Comparison of ENCODE assay signal across 8 cellular contexts in the genomic region with DNA sequence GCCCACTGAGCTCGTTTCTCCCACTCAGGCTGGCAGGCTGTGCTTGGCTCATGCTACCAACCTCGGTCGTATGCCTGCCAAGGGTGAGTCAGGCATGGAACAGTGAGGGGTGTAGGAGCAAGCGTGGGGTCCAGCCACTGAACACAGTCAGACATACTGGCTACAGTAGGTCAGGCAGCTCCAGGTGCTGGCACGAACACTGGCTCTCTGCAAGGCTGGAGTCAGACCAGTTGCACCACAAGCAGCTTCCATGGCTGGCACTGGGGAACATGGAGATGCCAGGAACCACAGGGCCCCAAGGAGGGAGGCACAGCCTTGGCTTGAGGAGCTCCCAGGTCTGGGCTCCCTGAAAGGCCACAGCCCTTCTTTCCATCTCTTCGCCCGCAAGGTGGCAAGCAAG.
"Had no signal": no experiment of that assay in that cellular context is flagged by ENCODE, and none has a peak within 500 bp of the region (broad histone marks: within the 10 kb centered on the region; RNA-seq: fewer than 3 reads in every experiment).

No MANE protein-coding gene starts in this region.

- H3K4me3 ChIP-seq: GM23338 had no signal

- H2AFZ ChIP-seq: GM23338 had no signal

- DNase-seq: H9, HCEC 1CT had no signal

- H3K4me1 Mint-ChIP-seq: GM23338, IgD-negative memory B cell had no signal

- ATAC-seq: GM23338, HepG2 had no signal

- H3K27ac Mint-ChIP-seq: GM23338, H9, IgD-negative memory B cell had no signal

- FAIRE-seq: H1, H54, HepG2 had no signal

- H3K9me3 Mint-ChIP-seq: H9 had no signal

- H3K4me3 Mint-ChIP-seq: GM23338, H9, IgD-negative memory B cell had no signal

- H3K27ac ChIP-seq: HL-60 had no signal

- H3K4me2 ChIP-seq: GM23338 had no signal

- H3K36me3 Mint-ChIP-seq: IgD-negative memory B cell had no signal
